8 cellular contexts compared by ENCODE assay signal in genomic region chr3:132722165-132723023, GRCh38. TPM values are rescaled to one million over a fixed set of nuclear protein-coding genes. Genes with fewer than 3 reads are reported as not detected.
DNase-seq lines count a peak whose midpoint lies in the region; TF ChIP-seq lines count a peak whose summit lies in the region.

A gene with protein sequence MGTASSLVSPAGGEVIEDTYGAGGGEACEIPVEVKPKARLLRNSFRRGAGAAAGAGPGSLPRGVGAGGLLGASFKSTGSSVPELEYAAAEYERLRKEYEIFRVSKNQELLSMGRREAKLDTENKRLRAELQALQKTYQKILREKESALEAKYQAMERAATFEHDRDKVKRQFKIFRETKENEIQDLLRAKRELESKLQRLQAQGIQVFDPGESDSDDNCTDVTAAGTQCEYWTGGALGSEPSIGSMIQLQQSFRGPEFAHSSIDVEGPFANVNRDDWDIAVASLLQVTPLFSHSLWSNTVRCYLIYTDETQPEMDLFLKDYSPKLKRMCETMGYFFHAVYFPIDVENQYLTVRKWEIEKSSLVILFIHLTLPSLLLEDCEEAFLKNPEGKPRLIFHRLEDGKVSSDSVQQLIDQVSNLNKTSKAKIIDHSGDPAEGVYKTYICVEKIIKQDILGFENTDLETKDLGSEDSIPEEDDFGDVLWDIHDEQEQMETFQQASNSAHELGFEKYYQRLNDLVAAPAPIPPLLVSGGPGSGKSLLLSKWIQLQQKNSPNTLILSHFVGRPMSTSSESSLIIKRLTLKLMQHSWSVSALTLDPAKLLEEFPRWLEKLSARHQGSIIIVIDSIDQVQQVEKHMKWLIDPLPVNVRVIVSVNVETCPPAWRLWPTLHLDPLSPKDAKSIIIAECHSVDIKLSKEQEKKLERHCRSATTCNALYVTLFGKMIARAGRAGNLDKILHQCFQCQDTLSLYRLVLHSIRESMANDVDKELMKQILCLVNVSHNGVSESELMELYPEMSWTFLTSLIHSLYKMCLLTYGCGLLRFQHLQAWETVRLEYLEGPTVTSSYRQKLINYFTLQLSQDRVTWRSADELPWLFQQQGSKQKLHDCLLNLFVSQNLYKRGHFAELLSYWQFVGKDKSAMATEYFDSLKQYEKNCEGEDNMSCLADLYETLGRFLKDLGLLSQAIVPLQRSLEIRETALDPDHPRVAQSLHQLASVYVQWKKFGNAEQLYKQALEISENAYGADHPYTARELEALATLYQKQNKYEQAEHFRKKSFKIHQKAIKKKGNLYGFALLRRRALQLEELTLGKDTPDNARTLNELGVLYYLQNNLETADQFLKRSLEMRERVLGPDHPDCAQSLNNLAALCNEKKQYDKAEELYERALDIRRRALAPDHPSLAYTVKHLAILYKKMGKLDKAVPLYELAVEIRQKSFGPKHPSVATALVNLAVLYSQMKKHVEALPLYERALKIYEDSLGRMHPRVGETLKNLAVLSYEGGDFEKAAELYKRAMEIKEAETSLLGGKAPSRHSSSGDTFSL (N-terminal part only) (minus strand): TSS chr3:132722409. CDS start chr3:132722355, 54 bp downstream.

- H3K4me1 Mint-ChIP-seq in H9, result peaks cover 23 to 27% of the 10 kb centered on the region in 2 experiments
- H3K4me1 Mint-ChIP-seq in neural crest cell, result peaks cover 32% of the 10 kb centered on the region

- H3K23ac ChIP-seq in H9 (ENCODE audit: insufficient read length, low read depth, low read length), result no peak within 1 kb of the TSS

- no peak within 1 kb of the TSS for H3T11ph ChIP-seq in H9 (ENCODE audit: low read length)

- H2BK5ac ChIP-seq in H9 (ENCODE audit: insufficient read length, low read length), result no peak within 1 kb of the TSS

- H3K9me3 ChIP-seq in H9 (ENCODE audit: control insufficient read depth, low read depth, low read length) (no peaks in the 10 kb centered on the region), MG63 (no peaks in the 10 kb centered on the region)

- peak within 1 kb of the TSS; percentile 66 for H3K18ac ChIP-seq in H9 (ENCODE audit: insufficient read length, low read depth, low read length)

- peak within 1 kb of the TSS; percentile 54 for H3K27ac ChIP-seq in H9 (ENCODE audit: insufficient read length, low read depth, low read length)

- no peak within 1 kb of the TSS for H4K91ac ChIP-seq in H9 (ENCODE audit: insufficient read length, low read depth, low read length)

- H3K4me3 Mint-ChIP-seq in H9, result peak within 1 kb of the TSS; percentile 89 to 94
- H3K4me3 Mint-ChIP-seq in neural crest cell, result peak within 1 kb of the TSS; percentile 97

- H3K4ac ChIP-seq in H9 (ENCODE audit: low read depth, low read length), result no peak within 1 kb of the TSS

- H3K79me2 ChIP-seq in H9 (ENCODE audit: insufficient read depth, low read length), result no peaks in the 10 kb centered on the region

- H2BK15ac ChIP-seq in H9 (ENCODE audit: low read depth, low read length), result no peak within 1 kb of the TSS

- no CpG with 5 or more reads among the region's 96 CpGs for WGBS in H9 (ENCODE audit: extremely low coverage, insufficient read length, low lambda C conversion rate)

- no peak within 1 kb of the TSS for H3K56ac ChIP-seq in H9 (ENCODE audit: insufficient read length, low read depth, low read length)

- H3K4me1 ChIP-seq in H9 (ENCODE audit: insufficient read depth, low read length), result no peaks in the 10 kb centered on the region; the same call in 1 of the 2 replicates

- peaks cover 9% of the 10 kb centered on the region for H3K36me3 ChIP-seq in MG63

- no peak within 1 kb of the TSS for H2BK120ac ChIP-seq in H9 (ENCODE audit: low read depth, low read length, poor library complexity, severe bottlenecking)

- H3K23me2 ChIP-seq in H9 (ENCODE audit: insufficient read length, low read depth, low read length, poor library complexity, severe bottlenecking), result peaks cover 2% of the 10 kb centered on the region

- H3K9me3 Mint-ChIP-seq in H9 (no peaks in the 10 kb centered on the region; a peak in 1 of 5 replicates), neural crest cell (no peaks in the 10 kb centered on the region)

- peak within 1 kb of the TSS; percentile 73 for H3K4me2 ChIP-seq in H9 (ENCODE audit: insufficient read depth, insufficient read length, low read length)

- peak within 1 kb of the TSS; percentile 86 to 95 (median 94) for H3K27ac Mint-ChIP-seq in H9
- peak within 1 kb of the TSS; percentile 96 for H3K27ac Mint-ChIP-seq in neural crest cell (ENCODE audit: unreplicated experiment)

- H3K36me3 Mint-ChIP-seq in H9 (ENCODE audit: insufficient read depth in 1 of 3, low read depth in 3 of 3), result peaks cover 3 to 7% (median 6%) of the 10 kb centered on the region in 3 experiments; a peak in 6 of 7 replicates
- H3K36me3 Mint-ChIP-seq in neural crest cell (ENCODE audit: low read depth), result peaks cover 3% of the 10 kb centered on the region

- H3K4me3 ChIP-seq in MG63, result peak within 1 kb of the TSS; percentile 79

- no peak within 1 kb of the TSS for H2BK20ac ChIP-seq in H9 (ENCODE audit: low read depth, low read length, poor library complexity, severe bottlenecking)

- DNase-seq in ELR (ENCODE audit: low read depth) (peak; percentile 96), H9 (peak; percentile 99), MG63 (peak; percentile 97), SIG-M5 (lab: John Stamatoyannopoulos, UW) (peak; percentile 41), activated gamma-delta T cell (lab: John Stamatoyannopoulos, UW) (peak; percentile 98), fibroblast of the conjunctiva (ENCODE audit: low read depth) (peak; percentile 97), neural crest cell (ENCODE audit: low read depth, low spot score) (peak; percentile 85), stromal cell of bone marrow (ENCODE audit: low read depth) (peak; percentile 91)

- peak within 1 kb of the TSS; percentile 62 for H3K9ac ChIP-seq in H9 (ENCODE audit: extremely low read depth, insufficient read length, low read length)

- H3K79me1 ChIP-seq in H9 (ENCODE audit: insufficient read depth, low read depth, low read length, poor library complexity, severe bottlenecking), result no peaks in the 10 kb centered on the region

- H3K27me3 Mint-ChIP-seq in H9 (ENCODE audit: low read depth), result no peaks in the 10 kb centered on the region
- no peaks in the 10 kb centered on the region for H3K27me3 Mint-ChIP-seq in neural crest cell (ENCODE audit: low read depth)

- no peaks in the 10 kb centered on the region for H3K27me3 ChIP-seq in H9 (ENCODE audit: insufficient read depth, low read length)
- H3K27me3 ChIP-seq in MG63, result no peaks in the 10 kb centered on the region

- H4K20me1 ChIP-seq in H9 (ENCODE audit: control insufficient read depth, insufficient read depth, insufficient read length), result no peaks in the 10 kb centered on the region

- no peak; the same call in 2 of the 3 replicates for TF ChIP-seq CTCF in H9 (conservative IDR thresholded peaks at IDR 0.05)
- TF ChIP-seq CTCF in neural crest cell (conservative IDR thresholded peaks at IDR 0.05), result peak; percentile 31

- H2AK5ac ChIP-seq in H9 (ENCODE audit: insufficient read length, low read length), result no peak within 1 kb of the TSS

- no peak within 1 kb of the TSS for H2AFZ ChIP-seq in H9 (ENCODE audit: low read length)

- no peak within 1 kb of the TSS for H2BK12ac ChIP-seq in H9 (ENCODE audit: insufficient read length, low read depth, low read length)

- no peak within 1 kb of the TSS for H4K5ac ChIP-seq in H9 (ENCODE audit: insufficient read length, low read depth, low read length)

- H4K8ac ChIP-seq in H9 (replicated peaks; ENCODE audit: insufficient read length, low read depth, low read length), result no peak within 1 kb of the TSS

- H3K14ac ChIP-seq in H9 (ENCODE audit: insufficient read depth, low read length), result peak within 1 kb of the TSS; percentile 26

RNA-seq across cellular contexts. Expression of the gene that starts here (rescaled TPM):
- 9.4 and 10.8 TPM in 2 replicates for total RNA-seq in H9 (2021)
- 13.8 and 27.5 TPM in 2 replicates for total RNA-seq in MG63 (2014; rRNA removed; shearing (Covaris generic); ENCODE audit: low replicate concordance)
- total RNA-seq in neural crest cell, result 18.9 and 22.6 TPM in 2 replicates

Comparison
In these comparisons a context has a peak if more than half of its experiments do, and no peak if none do; other contexts are left out.
1. Peak in every context shown above with its lines: DNase-seq, H3K4me3 ChIP-seq and H3K27ac ChIP-seq.
2. DNase-seq: peak in every context shown above with its lines; median percentile 99 in H9; 98 in activated gamma-delta T cell; 97 in MG63; 97 in fibroblast of the conjunctiva; 96 in ELR; 91 in stromal cell of bone marrow; 85 in neural crest cell; 41 in SIG-M5.